10 cellular contexts compared by ENCODE assay signal in the genomic region with DNA sequence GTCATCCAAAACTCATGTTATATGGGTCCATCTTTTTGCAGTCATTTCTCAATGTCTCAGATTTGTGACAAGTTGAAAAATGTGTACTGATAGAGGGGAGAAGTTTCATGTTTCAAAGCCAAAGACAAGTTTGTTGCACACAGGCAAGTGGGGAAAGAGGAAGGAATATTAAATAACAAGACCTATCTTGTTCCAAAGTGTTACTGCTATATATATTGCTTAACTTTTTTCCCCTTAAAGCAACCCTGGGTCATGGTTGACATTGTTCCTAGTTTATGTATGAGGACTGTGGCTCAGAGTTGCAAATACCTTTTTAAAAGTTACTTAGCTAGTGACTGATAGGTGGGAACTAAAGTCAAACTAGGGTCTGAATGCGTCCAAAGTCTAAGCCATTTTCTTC. TPM values are rescaled to one million over a fixed set of nuclear protein-coding genes. Genes with fewer than 3 reads are reported as not detected.
DNase-seq lines count a peak whose midpoint lies in the region; ATAC-seq and TF ChIP-seq lines count a peak whose summit lies in the region.
"Had no signal": no experiment of that assay in that cellular context is flagged by ENCODE, and none has a peak within 500 bp of the region (broad histone marks: within the 10 kb centered on the region; RNA-seq: fewer than 3 reads in every experiment).

No MANE protein-coding gene starts in this region.

- H3K79me2 ChIP-seq in hepatocyte = no peaks in the 10 kb centered on the region

- H3K9me3 ChIP-seq in T-helper 17 cell (ENCODE audit: control insufficient read depth, low read length, poor library complexity, severe bottlenecking) (no peaks in the 10 kb centered on the region), hepatocyte (ENCODE audit: low read depth) (no peaks in the 10 kb centered on the region)

- intact Hi-C loops in Right ventricle myocardium superior (cut with DNase I) = no loop called here

- H3K4me1 ChIP-seq in hepatocyte (ENCODE audit: insufficient read depth) = no peaks in the 10 kb centered on the region

- TF ChIP-seq CTCF in hepatocyte (IDR thresholded peaks at IDR 0.05; ENCODE audit: poor library complexity) (no peak), type B pancreatic cell (conservative IDR thresholded peaks at IDR 0.05) (no peak)

- peak overlapping the region; percentile 92 for H3K4me3 Mint-ChIP-seq in activated naive CD4-positive, alpha-beta T cell treated with anti-CD3 and anti-CD28 coated beads, Interleukin-2, amount 10 ng/mL, durations not matched to agents 7 days and 5 days
- H3K4me3 Mint-ChIP-seq in T-helper 17 cell = peak overlapping the region; percentile 97
- H3K4me3 Mint-ChIP-seq in type B pancreatic cell = peak overlapping the region; percentile 86

- no peaks in the 10 kb centered on the region for H3K27me3 Mint-ChIP-seq in activated naive CD4-positive, alpha-beta T cell treated with anti-CD3 and anti-CD28 coated beads, Interleukin-2, amount 10 ng/mL, durations not matched to agents 7 days and 5 days
- H3K27me3 Mint-ChIP-seq in T-helper 17 cell (no peaks in the 10 kb centered on the region), type B pancreatic cell (peaks cover 81% of the 10 kb centered on the region)

- H3K4me1 Mint-ChIP-seq in activated naive CD4-positive, alpha-beta T cell treated with anti-CD3 and anti-CD28 coated beads, Interleukin-2, amount 10 ng/mL, durations not matched to agents 7 days and 5 days = peaks cover 58% of the 10 kb centered on the region
- peaks cover 64% of the 10 kb centered on the region for H3K4me1 Mint-ChIP-seq in T-helper 17 cell
- peaks cover 6% of the 10 kb centered on the region for H3K4me1 Mint-ChIP-seq in type B pancreatic cell (ENCODE audit: unreplicated experiment)

- 87% methylated on average over 1 of the region's 1 CpG for WGBS in hepatocyte (ENCODE audit: low lambda C conversion rate, missing lambda C conversion rate)

- H3K9me3 Mint-ChIP-seq in activated naive CD4-positive, alpha-beta T cell treated with anti-CD3 and anti-CD28 coated beads, Interleukin-2, amount 10 ng/mL, durations not matched to agents 7 days and 5 days = no peaks in the 10 kb centered on the region
- H3K9me3 Mint-ChIP-seq in type B pancreatic cell = no peaks in the 10 kb centered on the region

- peaks cover 53% of the 10 kb centered on the region for H3K36me3 Mint-ChIP-seq in activated naive CD4-positive, alpha-beta T cell treated with anti-CD3 and anti-CD28 coated beads, Interleukin-2, amount 10 ng/mL, durations not matched to agents 7 days and 5 days
- H3K36me3 Mint-ChIP-seq in T-helper 17 cell (ENCODE audit: low read depth) (peaks cover 15% of the 10 kb centered on the region), type B pancreatic cell (no peaks in the 10 kb centered on the region)

- H3K9me2 ChIP-seq in hepatocyte (replicated peaks; ENCODE audit: insufficient read depth) = no peaks in the 10 kb centered on the region

- ATAC-seq in T-helper 17 cell (no peak), Right ventricle myocardium superior (ENCODE audit: poor library complexity) (no peak)

- H3K27ac ChIP-seq in hepatocyte = no peak overlapping the region

- H3K27me3 ChIP-seq in hepatocyte = peaks cover 68% of the 10 kb centered on the region

- H4K20me1 ChIP-seq in hepatocyte (ENCODE audit: insufficient read depth, poor library complexity, severe bottlenecking) = no peaks in the 10 kb centered on the region

- H3K36me3 ChIP-seq in hepatocyte (replicated peaks; ENCODE audit: insufficient read depth, low read depth) = no peaks in the 10 kb centered on the region

- peak overlapping the region; percentile 94 for H3K27ac Mint-ChIP-seq in activated naive CD4-positive, alpha-beta T cell treated with anti-CD3 and anti-CD28 coated beads, Interleukin-2, amount 10 ng/mL, durations not matched to agents 7 days and 5 days
- H3K27ac Mint-ChIP-seq in T-helper 17 cell (peak overlapping the region; percentile 96), type B pancreatic cell (no peak overlapping the region)

- DNase-seq in activated naive CD4-positive, alpha-beta T cell treated with anti-CD3 and anti-CD28 coated beads, Interleukin-2, amount 10 ng/mL, durations not matched to agents 7 days and 5 days = no peak
- no peak for DNase-seq in activated naive CD4-positive, alpha-beta T cell (lab: John Stamatoyannopoulos, UW)
- DNase-seq in T-helper 17 cell (no peak), hepatocyte (ENCODE audit: low spot score) (no peak), type B pancreatic cell (ENCODE audit: extremely low spot score, unreplicated experiment) (no peak), kidney tubule cell (ENCODE audit: low spot score) (no peak), Right ventricle myocardium superior (no peak)
- DNase-seq in stimulated activated CD4-positive, alpha-beta T cell treated with anti-CD3 and anti-CD28 coated beads, Interleukin-4, amount 100 ng/mL, for 24 hours = no peak
- DNase-seq: NCI-H1105, SHP77 had no signal

- peak overlapping the region; percentile 92 for H3K4me2 ChIP-seq in hepatocyte

- CTCF ChIA-PET in activated naive CD4-positive, alpha-beta T cell treated with anti-CD3 and anti-CD28 coated beads, Interleukin-2, amount 10 ng/mL, durations not matched to agents 7 days and 5 days (lab: Charles Lee) = interaction anchor here (1.0 to 10.2 kb wide), 5 partner anchors 9 to 354 kb away, joined by 3 to 105 read pairs (median 13); no protein-coding TSS in a partner anchor

- no peak overlapping the region for H2AFZ ChIP-seq in hepatocyte

- no peak overlapping the region for H3K4me3 ChIP-seq in hepatocyte

RNA-seq across cellular contexts. Expression of a gene that starts 1.7 kb away (rescaled TPM):
- total RNA-seq in T-helper 17 cell (100 to 1,000 TPM; 227 to 237 TPM), hepatocyte (4.1 and 6.3 TPM in 2 replicates), type B pancreatic cell (ENCODE audit: low replicate concordance) (0.90 and 9.5 TPM in 2 replicates), Right ventricle myocardium superior (0.89 TPM)
- polyA plus RNA-seq in hepatocyte = 1.8 and 1.9 TPM in 2 replicates

Comparison
In these comparisons a context has a peak if more than half of its experiments do, and no peak if none do; other contexts are left out.
1. RNA of a gene that starts 1.7 kb away (total RNA-seq): 227 to 237 TPM in T-helper 17 cell; 0.90 to 9.5 TPM in type B pancreatic cell, 4.1 to 6.3 TPM in hepatocyte and 0.89 TPM in Right ventricle myocardium superior (single experiment); every median in the first group is over 10 times any median in the second.
2. Peak in every context shown above with its lines, with median percentiles within 50 percentile points of each other: H3K4me3 Mint-ChIP-seq.